ENCODE assay signal across 16 cellular contexts in genomic region chr18:57141208-57142129, GRCh38. TPM values are rescaled to one million over a fixed set of nuclear protein-coding genes. Genes with fewer than 3 reads are reported as not detected.
DNase-seq lines count a peak whose midpoint lies in the region; ATAC-seq and TF ChIP-seq lines count a peak whose summit lies in the region.
"Had no signal": no experiment of that assay in that cellular context is flagged by ENCODE, and none has a peak within 500 bp of the region (broad histone marks: within the 10 kb centered on the region; RNA-seq: fewer than 3 reads in every experiment).

No MANE protein-coding gene starts in this region.

- no peaks in the 10 kb centered on the region for H3K27me3 ChIP-seq in body of pancreas
- H3K27me3 ChIP-seq: BLaER1 had no signal

- peak; percentile 96 for ATAC-seq in body of pancreas
- ATAC-seq in omental fat pad (ENCODE audit: low FRiP score), result no peak
- no peak for ATAC-seq in GM18858 (IDR thresholded peaks at IDR 0.05; ENCODE audit: unreplicated experiment)
- ATAC-seq in HG02938 (IDR thresholded peaks at IDR 0.05; ENCODE audit: unreplicated experiment), result no peak

- TF ChIP-seq POLR2A in body of pancreas (IDR thresholded peaks at IDR 0.05), result no peak

- intact Hi-C loops in body of pancreas (cut with DNase I), result no loop called here

- H3K4me3 ChIP-seq in body of pancreas, result no peak overlapping the region
- H3K4me3 ChIP-seq: BLaER1 had no signal

- H3K9me3 ChIP-seq in body of pancreas, result no peaks in the 10 kb centered on the region
- H3K9me3 ChIP-seq: BLaER1 had no signal

- DNase-seq in HuH-7 (ENCODE audit: low spot score) (peak; percentile 85), NCI-H510A treated with DMSO at 0.1 percent for 48 hours (lab: John Stamatoyannopoulos, UW) (peak; percentile 80), body of pancreas (peak; percentile 87 to 93 (median 90)), omental fat pad (ENCODE audit: low spot score) (peak; percentile 29), GM19238 (ENCODE audit: insufficient read length, low spot score) (no peak), hypothalamus (lab: John Stamatoyannopoulos, UW) (no peak)
- DNase-seq: activated CD4-positive, alpha-beta memory T cell treated with anti-CD3 and anti-CD28 coated beads, Interleukin-2, amount 10 ng/mL, durations not matched to agents 7 days and 5 days; activated gamma-delta T cell treated with Interleukin-2 at 50 U/mL for 16 hours; NCI-H2171 treated with DMSO at 0.1 percent for 48 hours; SIG-M5; substantia nigra had no signal

- WGBS in body of pancreas, 2 donors, result 22 to 32% methylated on average over 10 of the region's 10 CpGs

- peak overlapping the region in 3 of 4 donors; percentile 13 to 68 (median 54) for H3K27ac ChIP-seq in body of pancreas
- H3K27ac ChIP-seq: BLaER1 had no signal

- peaks cover 29% of the 10 kb centered on the region for H3K4me1 ChIP-seq in body of pancreas

- H3K36me3 ChIP-seq in body of pancreas (replicated peaks in 1 of 2; ENCODE audit: insufficient read depth in 1 of 2, low read depth in 2 of 2), result no peaks in the 10 kb centered on the region
- H3K36me3 ChIP-seq: BLaER1 had no signal

- TF ChIP-seq CTCF in body of pancreas (IDR thresholded peaks at IDR 0.05) (no peak), omental fat pad (IDR thresholded peaks at IDR 0.05) (no peak)

RNA-seq across cellular contexts. Expression of gene BOD1L2, which starts 5.4 kb away (rescaled TPM):
- total RNA-seq in body of pancreas, result not detected
- not detected for total RNA-seq in omental fat pad
- total RNA-seq: activated CD4-positive, alpha-beta memory T cell treated with anti-CD3 and anti-CD28 coated beads, Interleukin-2, amount 10 ng/mL, durations not matched to agents 7 days and 5 days; lung microvascular endothelial cell; skeletal muscle tissue had no signal

Comparison
In these comparisons a context has a peak if more than half of its experiments do, and no peak if none do; other contexts are left out.
1. DNase-seq: peak in HuH-7 (single experiment), NCI-H510A treated with DMSO at 0.1 percent for 48 hours (single experiment), body of pancreas (4 of 4) and omental fat pad (single experiment); none in GM19238 (single experiment) and hypothalamus (0 of 51).